In the genomic region with DNA sequence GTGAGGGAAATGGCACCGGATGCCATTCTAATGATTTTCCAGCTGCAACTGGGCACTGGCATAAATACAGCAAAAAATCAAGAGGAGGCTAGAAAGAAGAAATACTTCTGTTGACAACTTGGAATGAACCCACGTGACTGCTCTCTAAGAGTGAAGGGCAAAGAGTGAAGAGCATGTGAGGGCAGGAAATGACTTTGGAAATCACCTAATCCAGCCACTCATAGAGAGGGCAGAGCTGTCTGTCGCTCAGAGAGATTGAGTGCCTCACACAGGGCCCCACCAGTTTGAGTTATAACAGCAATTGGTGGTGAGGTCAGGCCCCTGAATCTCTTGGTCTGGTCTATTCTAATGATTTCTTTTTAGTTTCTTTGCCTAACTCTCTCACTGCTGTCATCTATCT, we compare ENCODE assay signal across 9 cellular contexts. TPM values are rescaled to one million over a fixed set of nuclear protein-coding genes. Genes with fewer than 3 reads are reported as not detected.
A peak's percentile ranks its signal among the peaks of the same experiment; 100 is the strongest.
DNase-seq lines count a peak whose midpoint lies in the region; ATAC-seq and TF ChIP-seq lines count a peak whose summit lies in the region.
"Had no signal": no experiment of that assay in that cellular context is flagged by ENCODE, and none has a peak within 500 bp of the region (broad histone marks: within the 10 kb centered on the region; RNA-seq: fewer than 3 reads in every experiment).

No MANE protein-coding gene starts in this region.

- TF ChIP-seq CTCF in osteoblast (IDR thresholded peaks at IDR 0.05; ENCODE audit: extremely low read depth, low read depth, low read length), result no peak
- no peak for TF ChIP-seq CTCF in esophagus squamous epithelium (IDR thresholded peaks at IDR 0.05)

- no peaks in the 10 kb centered on the region for H3K9me3 Mint-ChIP-seq in activated naive CD8-positive, alpha-beta T cell (ENCODE audit: low read depth)

- H2AFZ ChIP-seq in osteoblast (ENCODE audit: low read length), result no peak overlapping the region

- no peaks in the 10 kb centered on the region for H3K27me3 Mint-ChIP-seq in activated naive CD8-positive, alpha-beta T cell

- no peaks in the 10 kb centered on the region for H3K9me3 ChIP-seq in osteoblast (ENCODE audit: low read depth, low read length)
- no peaks in the 10 kb centered on the region for H3K9me3 ChIP-seq in esophagus squamous epithelium

- H3K4me3 ChIP-seq in osteoblast (ENCODE audit: insufficient read depth, low read length), result no peak overlapping the region
- no peak overlapping the region for H3K4me3 ChIP-seq in esophagus squamous epithelium

- peaks cover 5% of the 10 kb centered on the region for H3K36me3 Mint-ChIP-seq in activated naive CD8-positive, alpha-beta T cell

- DNase-seq in HK-2 (ENCODE audit: unreplicated experiment), result peak; percentile 38
- peak; percentile 76 for DNase-seq in osteoblast (ENCODE audit: insufficient read length, low spot score, missing footprints)
- no peak for DNase-seq in iPS-NIHi11 (ENCODE audit: low spot score)
- DNase-seq in esophagus squamous epithelium (lab: John Stamatoyannopoulos, UW), result no peak
- DNase-seq in activated CD8-positive, alpha-beta memory T cell treated with anti-CD3 and anti-CD28 coated beads for 24 hours, result no peak
- DNase-seq in NCI-H2196 treated with DMSO at 0.1 percent for 48 hours (lab: John Stamatoyannopoulos, UW; ENCODE audit: unreplicated experiment), result no peak

- peak overlapping the region; percentile 21 for H3K4me3 Mint-ChIP-seq in activated naive CD8-positive, alpha-beta T cell

- WGBS in esophagus squamous epithelium, 2 donors, result 13 to 25% methylated on average over 2 to 3 of the region's 3 CpGs

- no peak overlapping the region for H3K4me2 ChIP-seq in osteoblast (ENCODE audit: insufficient read depth, low read length)

- TF ChIP-seq POLR2A in esophagus squamous epithelium (IDR thresholded peaks at IDR 0.05), result no peak

- peaks cover 10% of the 10 kb centered on the region for H3K79me2 ChIP-seq in osteoblast (ENCODE audit: insufficient read depth, low read length)

- H3K4me1 ChIP-seq in osteoblast (ENCODE audit: insufficient read depth, low read length) (peaks cover 5% of the 10 kb centered on the region), esophagus squamous epithelium (peaks cover 18 to 38% (median 23%) of the 10 kb centered on the region in 3 donors)

- no peaks in the 10 kb centered on the region for H3K27me3 ChIP-seq in osteoblast (ENCODE audit: insufficient read depth, low read length)
- H3K27me3 ChIP-seq in esophagus squamous epithelium, result peaks cover 0 to 2% (median 0%) of the 10 kb centered on the region in 4 donors

- H3K36me3 ChIP-seq in osteoblast (ENCODE audit: insufficient read depth, low read length) (no peaks in the 10 kb centered on the region), esophagus squamous epithelium (no peaks in the 10 kb centered on the region)

- ATAC-seq in GM18520 (IDR thresholded peaks at IDR 0.05; ENCODE audit: unreplicated experiment), result peak; percentile 29
- ATAC-seq: HCT116 had no signal

- peaks cover 51% of the 10 kb centered on the region for H3K4me1 Mint-ChIP-seq in activated naive CD8-positive, alpha-beta T cell (ENCODE audit: low read depth)

- H3K27ac Mint-ChIP-seq in activated naive CD8-positive, alpha-beta T cell, result peak overlapping the region; percentile 25

- intact Hi-C loops in esophagus squamous epithelium (cut with DNase I), result no loop called here

- H4K20me1 ChIP-seq in osteoblast (ENCODE audit: insufficient read depth, low read length), result no peaks in the 10 kb centered on the region

- no peak overlapping the region for H3K27ac ChIP-seq in osteoblast (ENCODE audit: low read depth, low read length)
- H3K27ac ChIP-seq in esophagus squamous epithelium, result peak overlapping the region in 2 of 4 donors; percentile 11 to 19

RNA-seq across cellular contexts. Expression of a gene that starts 3.9 kb away (rescaled TPM):
- 23.0 and 32.9 TPM in 2 replicates for total RNA-seq in osteoblast
- total RNA-seq in esophagus squamous epithelium, result 10 to 100 TPM in 2 of 4 donors, 1 to 10 TPM in 2; 7.7 to 14.9 (median 10.9) TPM

Comparison
In these comparisons a context has a peak if more than half of its experiments do, and no peak if none do; other contexts are left out.
1. DNase-seq: peak in HK-2 (single experiment) and osteoblast (single experiment); none in iPS-NIHi11 (single experiment), esophagus squamous epithelium (single experiment), activated CD8-positive, alpha-beta memory T cell treated with anti-CD3 and anti-CD28 coated beads for 24 hours (single experiment) and NCI-H2196 treated with DMSO at 0.1 percent for 48 hours (single experiment).